2 cellular contexts compared by ENCODE assay signal in the genomic region with DNA sequence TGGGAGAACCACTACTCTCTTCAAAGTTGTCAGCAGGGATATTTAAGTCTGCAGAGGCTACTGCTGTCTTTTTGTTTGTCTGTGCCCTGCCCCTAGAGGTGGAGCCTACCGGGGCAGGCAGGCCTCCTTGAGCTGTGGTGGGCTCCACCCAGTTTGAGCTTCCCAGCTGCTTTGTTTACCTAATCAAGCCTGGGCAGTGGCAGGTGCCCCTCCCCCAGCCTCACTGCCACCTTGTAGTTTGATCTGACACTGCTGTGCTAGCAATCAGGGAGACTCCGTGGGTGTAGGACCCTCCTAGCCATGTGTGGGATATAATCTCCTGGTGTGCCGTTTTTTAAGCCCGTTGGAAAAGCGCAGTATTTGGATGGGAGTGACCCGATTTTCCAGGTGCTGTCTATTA. TPM values are rescaled to one million over a fixed set of nuclear protein-coding genes. Genes with fewer than 3 reads are reported as not detected.
"Had no signal": no experiment of that assay in that cellular context is flagged by ENCODE, and none has a peak within 500 bp of the region (broad histone marks: within the 10 kb centered on the region; RNA-seq: fewer than 3 reads in every experiment).

No MANE protein-coding gene starts in this region.

RNA-seq across cellular contexts. Expression of a gene that starts 47.3 kb away (rescaled TPM):
- total RNA-seq: IMR-90, K562 had no signal
- polyA plus RNA-seq: IMR-90, K562 had no signal
